In the genomic region with DNA sequence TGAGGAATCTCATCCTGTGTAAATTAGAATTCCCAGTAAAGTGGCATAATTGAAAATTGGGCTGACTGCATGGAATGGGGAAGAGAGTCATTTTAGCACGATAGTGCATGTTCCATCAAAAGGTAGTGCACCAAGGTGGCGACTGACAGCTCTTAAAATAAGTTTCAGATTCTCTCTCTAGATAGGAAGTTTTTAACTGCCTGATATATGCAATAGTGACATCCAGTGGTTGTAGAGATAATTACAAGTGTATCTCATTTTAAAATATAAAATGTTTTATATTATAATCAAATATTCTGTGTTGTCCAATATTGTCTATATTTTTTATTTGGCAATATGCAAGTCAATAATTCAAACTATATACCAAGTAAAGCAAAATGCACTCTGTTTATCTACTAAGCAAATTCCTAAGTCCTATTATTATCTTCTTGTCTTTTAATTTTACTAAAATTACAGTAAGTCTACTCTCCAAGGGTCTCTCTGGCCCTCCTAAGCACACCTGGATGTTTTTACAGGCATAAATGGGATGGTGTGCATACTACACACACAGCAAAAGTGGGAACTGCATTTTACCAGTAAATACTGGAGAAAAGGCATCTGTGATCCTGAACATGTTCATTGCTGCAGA, we compare ENCODE assay signal across 7 cellular contexts.
DNase-seq lines count a peak whose midpoint lies in the region; ATAC-seq, FAIRE-seq and TF ChIP-seq lines count a peak whose summit lies in the region.

No MANE protein-coding gene starts in this region.

- H2AFZ ChIP-seq in DND-41 (ENCODE audit: low read depth, low read length) (no peak overlapping the region), GM12878 (ENCODE audit: control insufficient read depth, low read depth, low read length) (peak overlapping the region; percentile 40; the same call in 1 of the 2 replicates)

- SMC1A ChIA-PET in GM12878 (lab: Charles Lee; ENCODE audit: uncharacterized antibody, unreplicated experiment) = interaction anchor here (0.6 to 5.9 kb wide), 50 partner anchors 10 to 688 kb away, joined by 3 to 49 read pairs (median 4); no protein-coding TSS in a partner anchor

- ATAC-seq in DND-41 (ENCODE audit: insufficient read depth, low read depth) = peak; percentile 65; the same call in 1 of the 3 replicates
- peak; percentile 67 for ATAC-seq in GM21737 (IDR thresholded peaks at IDR 0.05; ENCODE audit: unreplicated experiment)
- ATAC-seq in GM12878 = peak; percentile 80
- ATAC-seq in right lobe of liver = peak; percentile 67 to 86 (median 71)
- ATAC-seq in HG03521 (IDR thresholded peaks at IDR 0.05; ENCODE audit: unreplicated experiment) = no peak

- in situ Hi-C loops in GM12878 (cut with MboI) = loop anchor here (10.0 kb wide), 1 partner anchor 160 kb away; no protein-coding TSS in a partner anchor

- WGBS in GM12878 (ENCODE audit: insufficient coverage, insufficient replicate concordance, low lambda C conversion rate, missing lambda C conversion rate) = 3% methylated on average over 2 of the region's 2 CpGs
- WGBS in right lobe of liver (ENCODE audit: insufficient coverage, low coverage, low lambda C conversion rate, missing lambda C conversion rate) = 3% methylated on average over 2 of the region's 2 CpGs

- DNase-seq in DND-41 (no peak), NCI-H2171 treated with DMSO at 0.1 percent for 48 hours (lab: John Stamatoyannopoulos, UW) (peak; percentile 69), GM12878 (ENCODE audit: low read depth, low spot score) (peak; percentile 8), right lobe of liver (no peak), ecto neural progenitor cell (ENCODE audit: low spot score) (no peak)

- TF ChIP-seq RAD21 in GM12878 (IDR thresholded peaks at IDR 0.05; ENCODE audit: insufficient read depth, low read depth, low read length) = peak; percentile 79

- H3K27ac ChIP-seq in DND-41 (ENCODE audit: low read length) = no peak overlapping the region
- no peak overlapping the region for H3K27ac ChIP-seq in GM12878 (ENCODE audit: control insufficient read depth, insufficient read depth)
- no peak overlapping the region for H3K27ac ChIP-seq in right lobe of liver

- no peak for FAIRE-seq in GM12878 (lab: Jason Lieb, UNC)

- POLR2A ChIA-PET in GM12878 (lab: Charles Lee) = interaction anchor here (0.8 to 1.5 kb wide), 3 partner anchors 150 to 333 kb away, joined by 3 read pairs; no protein-coding TSS in a partner anchor

- H3K4me2 ChIP-seq in DND-41 (ENCODE audit: insufficient read depth, low read length) (peak overlapping the region; percentile 44), GM12878 (ENCODE audit: control insufficient read depth, insufficient read depth) (no peak overlapping the region)

- H3K4me1 ChIP-seq in DND-41 (ENCODE audit: insufficient read depth, low read length) (peaks cover 4% of the 10 kb centered on the region; the same call in 1 of the 2 replicates), GM12878 (ENCODE audit: control insufficient read depth, insufficient read depth, low read length) (no peaks in the 10 kb centered on the region), right lobe of liver (no peaks in the 10 kb centered on the region)

- H3K27me3 ChIP-seq in DND-41 (ENCODE audit: insufficient read depth, low read length, poor library complexity) (no peaks in the 10 kb centered on the region), GM12878 (replicated peaks in 1 of 2; ENCODE audit: control insufficient read depth in 2 of 2, insufficient read depth in 2 of 2, low read length in 1 of 2) (no peaks in the 10 kb centered on the region), right lobe of liver (no peaks in the 10 kb centered on the region)

- TF ChIP-seq CTCF in DND-41 (IDR thresholded peaks at IDR 0.05; ENCODE audit: borderline replicate concordance, extremely low read depth, low read length, poor library complexity, severe bottlenecking) (peak; percentile 55), GM12878 (IDR thresholded peaks at IDR 0.05 in 2 of 3, conservative IDR thresholded peaks at IDR 0.05 in 1 of 3; ENCODE audit: control insufficient read depth in 2 of 3, extremely low read depth in 1 of 3, insufficient read depth in 1 of 3, low read depth in 3 of 3, low read length in 3 of 3) (peak; percentile 42 to 54 (median 48); a peak in 5 of 6 replicates), right lobe of liver (IDR thresholded peaks at IDR 0.05) (peak; percentile 53 to 70 (median 66))

- no peak overlapping the region for H3K9ac ChIP-seq in DND-41 (ENCODE audit: low read depth, low read length)
- H3K9ac ChIP-seq in GM12878 (ENCODE audit: control insufficient read depth, insufficient read depth, low read length) = no peak overlapping the region

- no peaks in the 10 kb centered on the region for H4K20me1 ChIP-seq in DND-41 (ENCODE audit: insufficient read depth, low read length)
- no peaks in the 10 kb centered on the region for H4K20me1 ChIP-seq in GM12878 (ENCODE audit: control insufficient read depth, insufficient read depth)

- TF ChIP-seq POLR2A in GM12878 (IDR thresholded peaks at IDR 0.05; ENCODE audit: low read depth, low read length) = no peak
- TF ChIP-seq POLR2A in right lobe of liver (IDR thresholded peaks at IDR 0.05) = no peak

- H3K79me2 ChIP-seq in DND-41 (ENCODE audit: insufficient read depth, low read length) (no peaks in the 10 kb centered on the region), GM12878 (ENCODE audit: control insufficient read depth, insufficient read depth, low read length) (no peaks in the 10 kb centered on the region)

- H3K9me3 ChIP-seq in DND-41 (ENCODE audit: insufficient read depth, low read length, severe bottlenecking) (no peaks in the 10 kb centered on the region), GM12878 (replicated peaks; ENCODE audit: control insufficient read depth, insufficient read depth, low read length) (no peaks in the 10 kb centered on the region), right lobe of liver (no peaks in the 10 kb centered on the region)

- TF ChIP-seq EP300 in GM12878 (IDR thresholded peaks at IDR 0.05; ENCODE audit: borderline replicate concordance in 1 of 2, control insufficient read depth in 1 of 2, low read depth in 2 of 2, low read length in 2 of 2) = no peak

- no TSS peak for BruUV-seq in GM12878 (replicated peaks; lab: Mats Ljungman, UMichigan)

- RAD21 ChIA-PET in GM12878 (lab: Charles Lee; ENCODE audit: unreplicated experiment) = interaction anchor here (0.9 to 3.7 kb wide), 21 partner anchors 16 to 688 kb away, joined by 3 to 62 read pairs (median 5); no protein-coding TSS in a partner anchor

- CTCF ChIA-PET in GM12878 (lab: Yijun Ruan, JAX) = interaction anchor here (0.6 to 15.4 kb wide), 55 partner anchors 11 to 689 kb away, joined by 3 to 250 read pairs (median 5); no protein-coding TSS in a partner anchor

- H3K4me3 ChIP-seq in DND-41 (ENCODE audit: low read depth in 1 of 2, low read length in 2 of 2) (no peak overlapping the region), GM12878 (no peak overlapping the region), right lobe of liver (no peak overlapping the region)

- intact Hi-C loops in GM12878 (cut with micrococcal nuclease; ENCODE audit: unreplicated experiment) (loop anchor here (1.0 to 10.0 kb wide), 5 partner anchors 138 to 688 kb away; partner anchors contain the start of gene HOXD8), right lobe of liver (cut with DNase I) (loop anchor here (10.0 kb wide), 2 partner anchors 140 to 690 kb away; partner anchors contain the start of genes HOXD8 (in 1 of the 2) and HOXD9 (in 1 of the 2))

- no peaks in the 10 kb centered on the region for H3K36me3 ChIP-seq in DND-41 (ENCODE audit: insufficient read depth, low read length)
- no peaks in the 10 kb centered on the region for H3K36me3 ChIP-seq in GM12878 (ENCODE audit: control insufficient read depth in 2 of 2, insufficient read depth in 2 of 2, low read length in 1 of 2)
- no peaks in the 10 kb centered on the region for H3K36me3 ChIP-seq in right lobe of liver

TF ChIP-seq in GM12878, 131 proteins besides CTCF, POLR2A, EP300 and RAD21 (continues in another document):
- TF ChIP-seq SMC3 (IDR thresholded peaks at IDR 0.05; ENCODE audit: borderline replicate concordance, low read length) (peak; percentile 72; the same call in 1 of the 2 replicates), EGR1 (IDR thresholded peaks at IDR 0.05; ENCODE audit: borderline replicate concordance in 1 of 2, low read depth in 2 of 2, low read length in 2 of 2) (no peak), BHLHE40 (IDR thresholded peaks at IDR 0.05; ENCODE audit: borderline replicate concordance in 1 of 2, low read depth in 2 of 2, low read length in 1 of 2) (peak in 1 of 2 experiments; percentile 18; a peak in 1 of 4 replicates)
- TF ChIP-seq, protein P1, sequence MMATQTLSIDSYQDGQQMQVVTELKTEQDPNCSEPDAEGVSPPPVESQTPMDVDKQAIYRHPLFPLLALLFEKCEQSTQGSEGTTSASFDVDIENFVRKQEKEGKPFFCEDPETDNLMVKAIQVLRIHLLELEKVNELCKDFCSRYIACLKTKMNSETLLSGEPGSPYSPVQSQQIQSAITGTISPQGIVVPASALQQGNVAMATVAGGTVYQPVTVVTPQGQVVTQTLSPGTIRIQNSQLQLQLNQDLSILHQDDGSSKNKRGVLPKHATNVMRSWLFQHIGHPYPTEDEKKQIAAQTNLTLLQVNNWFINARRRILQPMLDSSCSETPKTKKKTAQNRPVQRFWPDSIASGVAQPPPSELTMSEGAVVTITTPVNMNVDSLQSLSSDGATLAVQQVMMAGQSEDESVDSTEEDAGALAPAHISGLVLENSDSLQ (IDR thresholded peaks at IDR 0.05) = peak; percentile 72

Comparison
In these comparisons a context has a peak if more than half of its experiments do, and no peak if none do; other contexts are left out.
1. DNase-seq: peak in NCI-H2171 treated with DMSO at 0.1 percent for 48 hours (single experiment) and GM12878 (single experiment); none in DND-41 (single experiment), right lobe of liver (0 of 3) and ecto neural progenitor cell (single experiment).
2. Peak in every context shown above with its lines, with median percentiles within 50 percentile points of each other: CTCF ChIP-seq.